Comparison of ENCODE assay signal across 1 cellular context in the genomic region with DNA sequence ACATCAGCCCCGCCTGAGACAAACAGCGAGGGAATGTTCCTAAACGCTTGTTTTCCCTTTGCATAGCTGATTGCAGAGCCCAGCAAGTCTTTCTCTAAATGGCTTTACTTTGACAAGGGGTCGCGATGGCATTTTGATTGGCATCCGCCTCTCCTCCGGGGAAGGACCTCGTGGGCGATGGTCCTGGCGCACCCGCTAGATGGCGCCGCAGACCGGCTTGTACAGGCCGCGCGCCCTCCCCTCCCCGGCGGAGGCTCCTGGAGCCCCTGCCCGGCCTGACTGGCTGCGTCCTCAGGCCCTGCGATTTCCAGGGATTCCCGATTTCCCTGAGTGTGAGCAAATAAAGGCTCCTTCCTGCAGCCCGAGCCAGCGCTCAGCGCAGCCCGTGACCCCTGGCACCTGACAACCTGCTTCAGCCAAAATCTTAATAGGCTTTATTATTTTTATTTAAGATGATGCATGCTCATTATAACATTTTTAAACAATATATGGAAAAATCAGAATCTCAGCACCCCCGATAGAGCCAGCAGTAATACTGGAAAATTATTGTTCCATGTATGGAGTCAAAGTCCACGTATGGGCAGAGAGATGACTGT.
TF ChIP-seq lines count a peak whose summit lies in the region.

No MANE protein-coding gene starts in this region.

TF ChIP-seq in HEK293, 187 proteins besides CTCF, POLR2A, EP300 and RAD21 (continued from another document):
- no peak for TF ChIP-seq ZFP3 (tag by site-specific recombination; IDR thresholded peaks at IDR 0.05; ENCODE audit: low read depth)
- TF ChIP-seq PRDM6 (tag by site-specific recombination; IDR thresholded peaks at IDR 0.05), result no peak
- 0 out of 2 replicates have a peak, but pooled peaks have one; percentile 21 for TF ChIP-seq ZNF2 (tag by site-specific recombination; IDR thresholded peaks at IDR 0.05)
- no peak for TF ChIP-seq WT1 (tag by site-specific recombination; IDR thresholded peaks at IDR 0.05)
- TF ChIP-seq ZNF155 (tag by site-specific recombination; IDR thresholded peaks at IDR 0.05), result no peak
- TF ChIP-seq ZNF785 (tag by site-specific recombination; IDR thresholded peaks at IDR 0.05), result no peak
- TF ChIP-seq ZNF121 (tag by site-specific recombination; IDR thresholded peaks at IDR 0.05), result no peak
- no peak for TF ChIP-seq EGR2 (tag by site-specific recombination; IDR thresholded peaks at IDR 0.05; ENCODE audit: low read depth)
TF ChIP-seq in HEK293: peak in this region for 2.
